In the genomic region with DNA sequence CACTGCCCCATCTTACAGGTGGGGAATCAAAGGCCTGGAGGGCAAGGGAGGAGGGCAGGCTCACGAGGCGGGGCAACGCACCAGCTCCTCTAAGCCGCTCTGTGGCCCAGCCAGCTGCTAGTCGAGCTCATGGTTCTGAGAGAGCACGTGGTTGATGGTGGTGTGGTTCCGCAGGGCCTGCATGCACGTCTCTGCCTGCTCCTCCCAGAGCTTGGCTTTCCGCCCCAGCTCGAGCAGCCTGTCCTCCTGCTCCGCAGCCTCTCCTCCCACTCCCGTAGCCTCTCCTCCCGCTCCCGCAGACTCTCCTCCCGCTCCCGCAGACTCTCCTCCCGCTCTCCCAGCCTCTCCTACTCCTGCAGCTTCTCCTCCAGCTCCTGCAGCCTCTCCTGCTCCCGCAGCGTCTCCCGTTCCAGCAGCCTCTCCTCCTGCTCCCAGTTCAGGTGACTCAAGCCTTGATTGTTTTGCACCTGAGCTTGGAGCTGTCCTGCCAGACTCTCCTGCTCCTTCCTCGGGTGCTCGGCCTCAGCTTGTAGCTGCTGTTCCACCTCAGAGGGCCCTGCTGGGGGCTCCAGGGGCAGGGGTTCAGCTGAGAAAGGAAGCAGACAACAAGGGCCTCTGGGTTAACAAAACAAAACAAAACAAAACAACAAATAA, we compare ENCODE assay signal across 1 cellular context.
TF ChIP-seq lines count a peak whose summit lies in the region.

No MANE protein-coding gene starts in this region.

TF ChIP-seq in K562, 482 proteins besides CTCF, POLR2A, EP300 and RAD21 (continued from another document):
- TF ChIP-seq, protein P1, sequence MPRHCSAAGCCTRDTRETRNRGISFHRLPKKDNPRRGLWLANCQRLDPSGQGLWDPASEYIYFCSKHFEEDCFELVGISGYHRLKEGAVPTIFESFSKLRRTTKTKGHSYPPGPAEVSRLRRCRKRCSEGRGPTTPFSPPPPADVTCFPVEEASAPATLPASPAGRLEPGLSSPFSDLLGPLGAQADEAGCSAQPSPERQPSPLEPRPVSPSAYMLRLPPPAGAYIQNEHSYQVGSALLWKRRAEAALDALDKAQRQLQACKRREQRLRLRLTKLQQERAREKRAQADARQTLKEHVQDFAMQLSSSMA (CRISPR knock-in tag; IDR thresholded peaks at IDR 0.05), result no peak
- TF ChIP-seq ELF4 (CRISPR knock-in tag; IDR thresholded peaks at IDR 0.05) (no peak), NFYB (IDR thresholded peaks at IDR 0.05; ENCODE audit: extremely low read depth, insufficient read length) (no peak)
- TF ChIP-seq, protein P2, sequence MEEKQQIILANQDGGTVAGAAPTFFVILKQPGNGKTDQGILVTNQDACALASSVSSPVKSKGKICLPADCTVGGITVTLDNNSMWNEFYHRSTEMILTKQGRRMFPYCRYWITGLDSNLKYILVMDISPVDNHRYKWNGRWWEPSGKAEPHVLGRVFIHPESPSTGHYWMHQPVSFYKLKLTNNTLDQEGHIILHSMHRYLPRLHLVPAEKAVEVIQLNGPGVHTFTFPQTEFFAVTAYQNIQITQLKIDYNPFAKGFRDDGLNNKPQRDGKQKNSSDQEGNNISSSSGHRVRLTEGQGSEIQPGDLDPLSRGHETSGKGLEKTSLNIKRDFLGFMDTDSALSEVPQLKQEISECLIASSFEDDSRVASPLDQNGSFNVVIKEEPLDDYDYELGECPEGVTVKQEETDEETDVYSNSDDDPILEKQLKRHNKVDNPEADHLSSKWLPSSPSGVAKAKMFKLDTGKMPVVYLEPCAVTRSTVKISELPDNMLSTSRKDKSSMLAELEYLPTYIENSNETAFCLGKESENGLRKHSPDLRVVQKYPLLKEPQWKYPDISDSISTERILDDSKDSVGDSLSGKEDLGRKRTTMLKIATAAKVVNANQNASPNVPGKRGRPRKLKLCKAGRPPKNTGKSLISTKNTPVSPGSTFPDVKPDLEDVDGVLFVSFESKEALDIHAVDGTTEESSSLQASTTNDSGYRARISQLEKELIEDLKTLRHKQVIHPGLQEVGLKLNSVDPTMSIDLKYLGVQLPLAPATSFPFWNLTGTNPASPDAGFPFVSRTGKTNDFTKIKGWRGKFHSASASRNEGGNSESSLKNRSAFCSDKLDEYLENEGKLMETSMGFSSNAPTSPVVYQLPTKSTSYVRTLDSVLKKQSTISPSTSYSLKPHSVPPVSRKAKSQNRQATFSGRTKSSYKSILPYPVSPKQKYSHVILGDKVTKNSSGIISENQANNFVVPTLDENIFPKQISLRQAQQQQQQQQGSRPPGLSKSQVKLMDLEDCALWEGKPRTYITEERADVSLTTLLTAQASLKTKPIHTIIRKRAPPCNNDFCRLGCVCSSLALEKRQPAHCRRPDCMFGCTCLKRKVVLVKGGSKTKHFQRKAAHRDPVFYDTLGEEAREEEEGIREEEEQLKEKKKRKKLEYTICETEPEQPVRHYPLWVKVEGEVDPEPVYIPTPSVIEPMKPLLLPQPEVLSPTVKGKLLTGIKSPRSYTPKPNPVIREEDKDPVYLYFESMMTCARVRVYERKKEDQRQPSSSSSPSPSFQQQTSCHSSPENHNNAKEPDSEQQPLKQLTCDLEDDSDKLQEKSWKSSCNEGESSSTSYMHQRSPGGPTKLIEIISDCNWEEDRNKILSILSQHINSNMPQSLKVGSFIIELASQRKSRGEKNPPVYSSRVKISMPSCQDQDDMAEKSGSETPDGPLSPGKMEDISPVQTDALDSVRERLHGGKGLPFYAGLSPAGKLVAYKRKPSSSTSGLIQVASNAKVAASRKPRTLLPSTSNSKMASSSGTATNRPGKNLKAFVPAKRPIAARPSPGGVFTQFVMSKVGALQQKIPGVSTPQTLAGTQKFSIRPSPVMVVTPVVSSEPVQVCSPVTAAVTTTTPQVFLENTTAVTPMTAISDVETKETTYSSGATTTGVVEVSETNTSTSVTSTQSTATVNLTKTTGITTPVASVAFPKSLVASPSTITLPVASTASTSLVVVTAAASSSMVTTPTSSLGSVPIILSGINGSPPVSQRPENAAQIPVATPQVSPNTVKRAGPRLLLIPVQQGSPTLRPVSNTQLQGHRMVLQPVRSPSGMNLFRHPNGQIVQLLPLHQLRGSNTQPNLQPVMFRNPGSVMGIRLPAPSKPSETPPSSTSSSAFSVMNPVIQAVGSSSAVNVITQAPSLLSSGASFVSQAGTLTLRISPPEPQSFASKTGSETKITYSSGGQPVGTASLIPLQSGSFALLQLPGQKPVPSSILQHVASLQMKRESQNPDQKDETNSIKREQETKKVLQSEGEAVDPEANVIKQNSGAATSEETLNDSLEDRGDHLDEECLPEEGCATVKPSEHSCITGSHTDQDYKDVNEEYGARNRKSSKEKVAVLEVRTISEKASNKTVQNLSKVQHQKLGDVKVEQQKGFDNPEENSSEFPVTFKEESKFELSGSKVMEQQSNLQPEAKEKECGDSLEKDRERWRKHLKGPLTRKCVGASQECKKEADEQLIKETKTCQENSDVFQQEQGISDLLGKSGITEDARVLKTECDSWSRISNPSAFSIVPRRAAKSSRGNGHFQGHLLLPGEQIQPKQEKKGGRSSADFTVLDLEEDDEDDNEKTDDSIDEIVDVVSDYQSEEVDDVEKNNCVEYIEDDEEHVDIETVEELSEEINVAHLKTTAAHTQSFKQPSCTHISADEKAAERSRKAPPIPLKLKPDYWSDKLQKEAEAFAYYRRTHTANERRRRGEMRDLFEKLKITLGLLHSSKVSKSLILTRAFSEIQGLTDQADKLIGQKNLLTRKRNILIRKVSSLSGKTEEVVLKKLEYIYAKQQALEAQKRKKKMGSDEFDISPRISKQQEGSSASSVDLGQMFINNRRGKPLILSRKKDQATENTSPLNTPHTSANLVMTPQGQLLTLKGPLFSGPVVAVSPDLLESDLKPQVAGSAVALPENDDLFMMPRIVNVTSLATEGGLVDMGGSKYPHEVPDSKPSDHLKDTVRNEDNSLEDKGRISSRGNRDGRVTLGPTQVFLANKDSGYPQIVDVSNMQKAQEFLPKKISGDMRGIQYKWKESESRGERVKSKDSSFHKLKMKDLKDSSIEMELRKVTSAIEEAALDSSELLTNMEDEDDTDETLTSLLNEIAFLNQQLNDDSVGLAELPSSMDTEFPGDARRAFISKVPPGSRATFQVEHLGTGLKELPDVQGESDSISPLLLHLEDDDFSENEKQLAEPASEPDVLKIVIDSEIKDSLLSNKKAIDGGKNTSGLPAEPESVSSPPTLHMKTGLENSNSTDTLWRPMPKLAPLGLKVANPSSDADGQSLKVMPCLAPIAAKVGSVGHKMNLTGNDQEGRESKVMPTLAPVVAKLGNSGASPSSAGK (IDR thresholded peaks at IDR 0.05), result peak; percentile 11; the same call in 1 of the 2 replicates
TF ChIP-seq in K562: peak in this region for 3.
